ENCODE assay signal across 10 cellular contexts in genomic region chr5:132425975-132426524, GRCh38. TPM values are rescaled to one million over a fixed set of nuclear protein-coding genes. Genes with fewer than 3 reads are reported as not detected.
A peak's percentile ranks its signal among the peaks of the same experiment; 100 is the strongest.
DNase-seq lines count a peak whose midpoint lies in the region; ATAC-seq and TF ChIP-seq lines count a peak whose summit lies in the region.
"Had no signal": no experiment of that assay in that cellular context is flagged by ENCODE, and none has a peak within 500 bp of the region (broad histone marks: within the 10 kb centered on the region; RNA-seq: fewer than 3 reads in every experiment).

No MANE protein-coding gene starts in this region.

- DNase-seq in right atrium auricular region (ENCODE audit: low spot score) = peak; percentile 42
- DNase-seq in cardiac septum (ENCODE audit: low spot score) = no peak
- no peak for DNase-seq in activated CD8-positive, alpha-beta T cell treated with anti-CD3 and anti-CD28 coated beads, Interleukin-2, amount 10 ng/mL, durations not matched to agents 7 days and 5 days
- DNase-seq in memory B cell (ENCODE audit: low spot score in 2 of 2) = no peak
- no peak for DNase-seq in uterus
- DNase-seq in DMS79 (lab: John Stamatoyannopoulos, UW) = no peak
- DNase-seq in left colon = no peak
- DNase-seq in NCI-H524 (lab: John Stamatoyannopoulos, UW) = no peak
- DNase-seq: midbrain, NCI-H82 had no signal

- no peak for TF ChIP-seq POLR2A in uterus (IDR thresholded peaks at IDR 0.05)

- intact Hi-C loops in cardiac septum (cut with DNase I) = loop anchor here (5.0 kb wide), 1 partner anchor 51 kb away; no protein-coding TSS in a partner anchor
- intact Hi-C loops in uterus (cut with DNase I; ENCODE audit: low total_unique reads) = loop anchor here (5.0 kb wide), 1 partner anchor 71 kb away; no protein-coding TSS in a partner anchor
- intact Hi-C loops in left colon (cut with DNase I, micrococcal nuclease) = no loop called here

- peak overlapping the region; percentile 74 for H3K4me3 Mint-ChIP-seq in activated CD8-positive, alpha-beta T cell treated with anti-CD3 and anti-CD28 coated beads, Interleukin-2, amount 10 ng/mL, durations not matched to agents 7 days and 5 days
- H3K4me3 Mint-ChIP-seq in memory B cell = peak overlapping the region; percentile 41

- H3K27ac ChIP-seq in right atrium auricular region (peak overlapping the region; percentile 46 to 58), uterus (peak overlapping the region; percentile 51 to 68)

- H3K36me3 Mint-ChIP-seq in activated CD8-positive, alpha-beta T cell treated with anti-CD3 and anti-CD28 coated beads, Interleukin-2, amount 10 ng/mL, durations not matched to agents 7 days and 5 days (ENCODE audit: low read depth) = peaks cover 78% of the 10 kb centered on the region
- peaks cover 10% of the 10 kb centered on the region for H3K36me3 Mint-ChIP-seq in memory B cell

- H3K27me3 ChIP-seq in right atrium auricular region = no peaks in the 10 kb centered on the region
- no peaks in the 10 kb centered on the region for H3K27me3 ChIP-seq in uterus

- no peaks in the 10 kb centered on the region for H3K27me3 Mint-ChIP-seq in activated CD8-positive, alpha-beta T cell treated with anti-CD3 and anti-CD28 coated beads, Interleukin-2, amount 10 ng/mL, durations not matched to agents 7 days and 5 days (ENCODE audit: low read depth)
- H3K27me3 Mint-ChIP-seq in memory B cell = no peaks in the 10 kb centered on the region

- no peak overlapping the region for H3K4me3 ChIP-seq in right atrium auricular region
- H3K4me3 ChIP-seq in uterus = no peak overlapping the region

- H3K4me1 ChIP-seq in right atrium auricular region = peaks cover 0 to 88% of the 10 kb centered on the region in 2 donors
- peaks cover 27 to 34% of the 10 kb centered on the region in 2 donors for H3K4me1 ChIP-seq in uterus

- no peak for TF ChIP-seq CTCF in right atrium auricular region (IDR thresholded peaks at IDR 0.05)
- TF ChIP-seq CTCF in uterus (IDR thresholded peaks at IDR 0.05) = no peak

- peaks cover 4% of the 10 kb centered on the region for H3K36me3 ChIP-seq in right atrium auricular region
- no peaks in the 10 kb centered on the region for H3K36me3 ChIP-seq in uterus

- POLR2A ChIA-PET in activated CD8-positive, alpha-beta T cell treated with anti-CD3 and anti-CD28 coated beads, Interleukin-2, amount 10 ng/mL, durations not matched to agents 7 days and 5 days (lab: Charles Lee) = interaction anchor here (0.9 to 12.1 kb wide), 13 partner anchors 10 to 321 kb away, joined by 3 to 435 read pairs (median 47); partner anchors contain the start of genes CCNI2 and IRF1

- CTCF ChIA-PET in activated CD8-positive, alpha-beta T cell treated with anti-CD3 and anti-CD28 coated beads, Interleukin-2, amount 10 ng/mL, durations not matched to agents 7 days and 5 days (lab: Charles Lee) = interaction anchor here (0.9 to 11.9 kb wide), 16 partner anchors 12 to 273 kb away, joined by 3 to 141 read pairs (median 22); partner anchors contain the start of gene IRF1

- peaks cover 99% of the 10 kb centered on the region for H3K4me1 Mint-ChIP-seq in activated CD8-positive, alpha-beta T cell treated with anti-CD3 and anti-CD28 coated beads, Interleukin-2, amount 10 ng/mL, durations not matched to agents 7 days and 5 days (ENCODE audit: low read depth)
- peaks cover 79% of the 10 kb centered on the region for H3K4me1 Mint-ChIP-seq in memory B cell

- H3K27ac Mint-ChIP-seq in activated CD8-positive, alpha-beta T cell treated with anti-CD3 and anti-CD28 coated beads, Interleukin-2, amount 10 ng/mL, durations not matched to agents 7 days and 5 days = peak overlapping the region; percentile 98
- peak overlapping the region; percentile 96 for H3K27ac Mint-ChIP-seq in memory B cell

- ATAC-seq in activated CD8-positive, alpha-beta T cell treated with anti-CD3 and anti-CD28 coated beads, Interleukin-2, amount 10 ng/mL, durations not matched to agents 7 days and 5 days = peak; percentile 1
- ATAC-seq in memory B cell (ENCODE audit: low read depth) (no peak), left colon (no peak)

- no peaks in the 10 kb centered on the region for H3K9me3 Mint-ChIP-seq in activated CD8-positive, alpha-beta T cell treated with anti-CD3 and anti-CD28 coated beads, Interleukin-2, amount 10 ng/mL, durations not matched to agents 7 days and 5 days (ENCODE audit: insufficient read depth)
- no peaks in the 10 kb centered on the region for H3K9me3 Mint-ChIP-seq in memory B cell

- no peaks in the 10 kb centered on the region for H3K9me3 ChIP-seq in right atrium auricular region
- no peaks in the 10 kb centered on the region for H3K9me3 ChIP-seq in uterus

RNA-seq across cellular contexts. Expression of gene SLC22A5, which starts 56.5 kb away (rescaled TPM):
- total RNA-seq in right atrium auricular region = 10 to 100 TPM in 1 of 2 donors, 1 to 10 TPM in 1; 8.6 to 17.6 TPM
- 9.2 TPM for total RNA-seq in cardiac septum
- total RNA-seq in activated CD8-positive, alpha-beta T cell treated with anti-CD3 and anti-CD28 coated beads, Interleukin-2, amount 10 ng/mL, durations not matched to agents 7 days and 5 days = 1 to 10 TPM; 2.2 to 3.5 TPM
- 10 to 100 TPM in 2 of 4 donors, 1 to 10 TPM in 2; 2.0 to 18.9 (median 10.0) TPM for total RNA-seq in uterus
- 10 to 100 TPM; 35.2 to 59.3 TPM for total RNA-seq in left colon

Comparison
In these comparisons a context has a peak if more than half of its experiments do, and no peak if none do; other contexts are left out.
1. intact Hi-C loops: an anchor here in cardiac septum (5.0 kb wide) and uterus (5.0 kb wide); none called in left colon.